19 cellular contexts compared by ENCODE assay signal in genomic region chr3:197257711-197258110, GRCh38. TPM values are rescaled to one million over a fixed set of nuclear protein-coding genes. Genes with fewer than 3 reads are reported as not detected.
DNase-seq lines count a peak whose midpoint lies in the region; ATAC-seq and TF ChIP-seq lines count a peak whose summit lies in the region.
"Had no signal": no experiment of that assay in that cellular context is flagged by ENCODE, and none has a peak within 500 bp of the region (broad histone marks: within the 10 kb centered on the region; RNA-seq: fewer than 3 reads in every experiment).

No MANE protein-coding gene starts in this region.

- TF ChIP-seq CTCF in WTC11 (IDR thresholded peaks at IDR 0.05) (no peak), osteocyte (IDR thresholded peaks at IDR 0.05) (no peak)

- no peak overlapping the region for H3K27ac ChIP-seq in aorta (ENCODE audit: low read depth in 1 of 2, low read length in 2 of 2)
- H3K27ac ChIP-seq: 22Rv1, psoas muscle, SJCRH30, vagina had no signal

- H3K9me3 Mint-ChIP-seq in activated CD4-positive, alpha-beta T cell treated with anti-CD3 and anti-CD28 coated beads, Interleukin-2, amount 10 ng/mL, durations not matched to agents 24 days and 14 days: no peaks in the 10 kb centered on the region
- no peaks in the 10 kb centered on the region for H3K9me3 Mint-ChIP-seq in WTC11
- H3K9me3 Mint-ChIP-seq in osteocyte (ENCODE audit: unreplicated experiment): no peaks in the 10 kb centered on the region
- H3K9me3 Mint-ChIP-seq: activated naive CD8-positive, alpha-beta T cell treated with anti-CD3 and anti-CD28 coated beads, Interleukin-2, amount 10 ng/mL, durations not matched to agents 7 days and 5 days; GM23338; IgD-negative memory B cell had no signal

- peaks cover 29% of the 10 kb centered on the region for H3K4me1 Mint-ChIP-seq in activated CD4-positive, alpha-beta T cell treated with anti-CD3 and anti-CD28 coated beads, Interleukin-2, amount 10 ng/mL, durations not matched to agents 24 days and 14 days
- H3K4me1 Mint-ChIP-seq in WTC11 (peaks cover 41% of the 10 kb centered on the region), osteocyte (ENCODE audit: unreplicated experiment) (peaks cover 60% of the 10 kb centered on the region)

- no peak overlapping the region for H3K4me3 Mint-ChIP-seq in activated CD4-positive, alpha-beta T cell treated with anti-CD3 and anti-CD28 coated beads, Interleukin-2, amount 10 ng/mL, durations not matched to agents 24 days and 14 days
- H3K4me3 Mint-ChIP-seq in WTC11 (no peak overlapping the region), osteocyte (ENCODE audit: unreplicated experiment) (no peak overlapping the region)
- H3K4me3 Mint-ChIP-seq: activated naive CD8-positive, alpha-beta T cell treated with anti-CD3 and anti-CD28 coated beads, Interleukin-2, amount 10 ng/mL, durations not matched to agents 7 days and 5 days; GM23338; IgD-negative memory B cell had no signal

- peaks cover 0 to 1% of the 10 kb centered on the region in 2 donors for H3K36me3 ChIP-seq in aorta (ENCODE audit: control insufficient read depth in 1 of 2, insufficient read depth in 2 of 2, low read length in 1 of 2)
- H3K36me3 ChIP-seq: vagina had no signal

- no peak overlapping the region for H3K4me3 ChIP-seq in aorta (ENCODE audit: low read length in 2 of 2)
- H3K4me3 ChIP-seq: GM23338, mucosa of descending colon, psoas muscle, SJCRH30, vagina had no signal

- DNase-seq in activated CD4-positive, alpha-beta T cell treated with anti-CD3 and anti-CD28 coated beads, Interleukin-2, amount 10 ng/mL, durations not matched to agents 24 days and 14 days: no peak
- no peak for DNase-seq in activated CD4-positive, alpha-beta T cell treated with anti-CD3 and anti-CD28 coated beads for 4 hours
- no peak for DNase-seq in WTC11 (ENCODE audit: low spot score)
- DNase-seq in left colon: no peak
- no peak for DNase-seq in osteocyte (ENCODE audit: extremely low spot score, unreplicated experiment)
- no peak for DNase-seq in GM19238 (ENCODE audit: insufficient read length, low spot score)
- DNase-seq in aorta: no peak
- no peak for DNase-seq in COLO829 (ENCODE audit: low spot score)
- DNase-seq: activated naive CD8-positive, alpha-beta T cell treated with anti-CD3 and anti-CD28 coated beads, Interleukin-2, amount 10 ng/mL, durations not matched to agents 7 days and 5 days; mucosa of descending colon; NCI-H1092 treated with DMSO at 0.1 percent for 48 hours; NCI-H1930; NCI-H526; psoas muscle; SJCRH30 had no signal

- no peaks in the 10 kb centered on the region for H3K36me3 Mint-ChIP-seq in activated CD4-positive, alpha-beta T cell treated with anti-CD3 and anti-CD28 coated beads, Interleukin-2, amount 10 ng/mL, durations not matched to agents 24 days and 14 days (ENCODE audit: low read depth)
- H3K36me3 Mint-ChIP-seq in WTC11: no peaks in the 10 kb centered on the region
- H3K36me3 Mint-ChIP-seq in osteocyte (ENCODE audit: unreplicated experiment): peaks cover 6% of the 10 kb centered on the region
- H3K36me3 Mint-ChIP-seq: IgD-negative memory B cell had no signal

- H3K27me3 Mint-ChIP-seq in activated CD4-positive, alpha-beta T cell treated with anti-CD3 and anti-CD28 coated beads, Interleukin-2, amount 10 ng/mL, durations not matched to agents 24 days and 14 days: no peaks in the 10 kb centered on the region
- H3K27me3 Mint-ChIP-seq in WTC11 (ENCODE audit: low read depth): no peaks in the 10 kb centered on the region
- no peaks in the 10 kb centered on the region for H3K27me3 Mint-ChIP-seq in osteocyte (ENCODE audit: unreplicated experiment)
- H3K27me3 Mint-ChIP-seq: activated naive CD8-positive, alpha-beta T cell treated with anti-CD3 and anti-CD28 coated beads, Interleukin-2, amount 10 ng/mL, durations not matched to agents 7 days and 5 days; IgD-negative memory B cell had no signal

- ATAC-seq in WTC11 (no peak), left colon (peak; percentile 23), aorta (ENCODE audit: low FRiP score) (no peak)
- ATAC-seq: GM23338, mucosa of descending colon, psoas muscle had no signal

- peak overlapping the region; percentile 24 for H3K27ac Mint-ChIP-seq in activated CD4-positive, alpha-beta T cell treated with anti-CD3 and anti-CD28 coated beads, Interleukin-2, amount 10 ng/mL, durations not matched to agents 24 days and 14 days
- H3K27ac Mint-ChIP-seq in WTC11 (peak overlapping the region; percentile 24; the same call in 1 of the 2 replicates), osteocyte (ENCODE audit: unreplicated experiment) (peak overlapping the region; percentile 62)
- H3K27ac Mint-ChIP-seq: activated naive CD8-positive, alpha-beta T cell treated with anti-CD3 and anti-CD28 coated beads, Interleukin-2, amount 10 ng/mL, durations not matched to agents 7 days and 5 days; GM23338 had no signal

- POLR2A ChIA-PET in WTC11 (lab: Charles Lee): no interaction called here

- no peaks in the 10 kb centered on the region for H3K9me3 ChIP-seq in aorta (ENCODE audit: control insufficient read depth, low read length)
- H3K9me3 ChIP-seq: mucosa of descending colon, psoas muscle, SJCRH30, vagina had no signal

- CTCF ChIA-PET in WTC11 (lab: Charles Lee): interaction anchor here (0.7 to 3.4 kb wide), 24 partner anchors 8 to 252 kb away, joined by 3 to 30 read pairs (median 4); partner anchors contain the start of gene DLG1

- 80 to 81% methylated on average over 5 of the region's 5 CpGs for WGBS in aorta, 2 donors

- intact Hi-C loops in activated CD4-positive, alpha-beta T cell treated with anti-CD3 and anti-CD28 coated beads, Interleukin-2, amount 10 ng/mL, durations not matched to agents 24 days and 14 days (cut with micrococcal nuclease): loop anchor here (2.0 to 10.0 kb wide), 3 partner anchors 137 to 245 kb away; no protein-coding TSS in a partner anchor
- intact Hi-C loops in left colon (cut with DNase I, micrococcal nuclease): loop anchor here (5.0 to 10.0 kb wide), 2 partner anchors 247 to 255 kb away; no protein-coding TSS in a partner anchor
- intact Hi-C loops in aorta (cut with DNase I): loop anchor here (2.0 kb wide), 2 partner anchors 251 to 253 kb away; no protein-coding TSS in a partner anchor

- no peaks in the 10 kb centered on the region for H3K27me3 ChIP-seq in aorta (ENCODE audit: control insufficient read depth in 1 of 2, insufficient read depth in 2 of 2, low read length in 1 of 2)
- H3K27me3 ChIP-seq: SJCRH30, vagina had no signal

- no peaks in the 10 kb centered on the region for H3K4me1 ChIP-seq in aorta (ENCODE audit: control insufficient read depth in 1 of 2, insufficient read depth in 2 of 2, low read length in 2 of 2)

TF ChIP-seq in WTC11, 78 proteins besides CTCF, POLR2A, EP300 and RAD21 (continues in another document):
- TF ChIP-seq, protein P1, sequence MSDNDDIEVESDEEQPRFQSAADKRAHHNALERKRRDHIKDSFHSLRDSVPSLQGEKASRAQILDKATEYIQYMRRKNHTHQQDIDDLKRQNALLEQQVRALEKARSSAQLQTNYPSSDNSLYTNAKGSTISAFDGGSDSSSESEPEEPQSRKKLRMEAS (CRISPR knock-in tag; IDR thresholded peaks at IDR 0.05): no peak
- TF ChIP-seq, protein P2, sequence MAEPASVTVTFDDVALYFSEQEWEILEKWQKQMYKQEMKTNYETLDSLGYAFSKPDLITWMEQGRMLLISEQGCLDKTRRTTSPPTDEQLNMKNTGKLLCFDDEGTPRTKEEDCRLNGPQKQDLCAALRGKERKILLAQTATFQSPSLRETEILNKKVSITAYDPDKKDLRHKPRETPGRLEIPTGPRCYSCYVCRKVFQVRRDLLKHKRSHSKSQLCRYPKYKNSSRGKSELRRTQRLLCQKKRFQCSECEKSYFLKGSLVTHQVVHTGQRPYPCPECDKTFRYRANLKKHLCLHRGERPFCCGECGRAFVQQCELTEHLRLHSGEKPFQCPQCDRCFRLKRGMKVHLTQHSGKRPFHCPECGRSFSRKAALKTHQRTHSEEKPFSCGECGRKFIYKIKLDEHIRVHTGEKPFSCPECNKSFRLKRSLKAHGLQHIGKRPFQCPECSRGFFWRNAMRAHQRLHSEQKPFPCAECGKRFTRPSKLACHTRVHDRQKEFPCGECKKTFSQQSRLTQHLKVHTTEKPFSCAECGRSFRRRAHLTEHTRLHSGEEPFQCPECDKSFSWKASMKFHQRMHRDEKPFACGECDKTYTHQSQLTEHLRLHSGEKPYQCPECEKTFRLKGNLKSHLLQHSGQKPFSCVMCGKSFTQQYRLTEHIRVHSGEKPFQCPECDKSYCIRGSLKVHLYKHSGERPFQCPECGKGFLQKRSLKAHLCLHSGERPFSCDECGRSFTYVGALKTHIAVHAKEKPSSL (CRISPR knock-in tag; conservative IDR thresholded peaks at IDR 0.05): no peak
- no peak for TF ChIP-seq NFE2L1 (CRISPR knock-in tag; IDR thresholded peaks at IDR 0.05)

RNA-seq across cellular contexts. Expression of gene DLG1, which starts 40.7 kb away (rescaled TPM):
- 81.1 and 84.1 TPM in 2 replicates for total RNA-seq in activated CD4-positive, alpha-beta T cell treated with anti-CD3 and anti-CD28 coated beads, Interleukin-2, amount 10 ng/mL, durations not matched to agents 24 days and 14 days
- total RNA-seq in WTC11 (2021) (72.0 to 81.1 TPM (median 72.7 TPM) in 3 replicates), left colon (100 to 1,000 TPM; 129 to 145 TPM), osteocyte (168 and 171 TPM in 2 replicates), aorta (100 to 1,000 TPM in 1 of 2 donors, 10 to 100 TPM in 1; 68.8 to 100 TPM)
- 10 to 100 TPM; 21.2 to 35.1 TPM for polyA plus RNA-seq in aorta
